In the genomic region with DNA sequence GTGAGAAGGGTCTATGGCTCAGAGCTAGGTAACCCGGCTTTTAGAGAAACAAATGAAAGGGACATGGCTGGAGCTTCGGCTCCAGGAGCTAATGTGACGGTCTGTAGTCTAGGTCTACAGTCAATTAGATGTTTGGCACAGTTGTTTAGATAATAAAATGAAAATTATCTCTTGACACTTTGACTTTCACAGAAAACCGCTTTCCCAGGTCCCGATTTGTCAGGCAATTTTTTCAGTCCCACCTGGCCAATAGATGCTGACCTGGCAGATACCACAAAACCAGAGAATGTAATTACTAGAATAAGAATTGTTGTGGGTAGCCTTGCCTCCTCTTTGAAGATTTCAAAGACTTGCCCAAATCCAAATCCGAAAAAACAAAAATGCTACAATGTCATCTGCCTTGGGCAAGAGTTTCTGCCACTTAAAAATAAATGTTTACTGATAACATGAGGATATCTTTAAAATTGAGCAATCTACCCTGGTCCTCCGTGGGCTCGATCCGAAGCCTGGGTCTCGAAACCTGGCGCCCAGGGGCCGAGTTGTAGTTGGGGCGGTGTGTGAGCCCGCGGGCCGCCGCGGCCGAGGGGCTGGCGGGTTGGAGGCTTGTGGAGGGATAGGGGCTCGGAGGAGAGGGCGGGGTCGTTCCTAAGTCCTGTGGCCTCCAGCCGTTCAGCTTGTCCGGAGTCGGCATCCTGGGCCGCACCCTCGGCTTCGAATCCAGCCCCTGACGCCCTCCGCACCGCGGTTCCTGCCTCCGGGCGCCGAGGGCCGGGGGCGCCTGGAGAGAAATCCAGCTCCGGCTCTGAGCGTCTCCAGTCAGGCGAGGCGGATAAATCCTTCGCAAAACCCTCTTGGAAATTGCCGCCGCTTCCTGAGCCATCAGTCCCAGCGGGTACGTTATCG, we compare ENCODE assay signal across 9 cellular contexts. TPM values are rescaled to one million over a fixed set of nuclear protein-coding genes. Genes with fewer than 3 reads are reported as not detected.
DNase-seq lines count a peak whose midpoint lies in the region; ATAC-seq and TF ChIP-seq lines count a peak whose summit lies in the region.
"Had no signal": no experiment of that assay in that cellular context is flagged by ENCODE, and none has a peak within 500 bp of the region (broad histone marks: within the 10 kb centered on the region; RNA-seq: fewer than 3 reads in every experiment).

No MANE protein-coding gene starts in this region.

- H3K9me3 Mint-ChIP-seq in activated T-cell treated with anti-CD3 and anti-CD28 coated beads, Interleukin-2, amount 50 U/mL, for 24 hours: no peaks in the 10 kb centered on the region
- no peaks in the 10 kb centered on the region for H3K9me3 Mint-ChIP-seq in stimulated activated memory B cell treated with anti-CD40 and anti-IgM and Interleukin-4, amounts not matched to agents 10 μg/mL and 1 μg/mL and 100 μg/mL, for 72 hours
- no peaks in the 10 kb centered on the region for H3K9me3 Mint-ChIP-seq in activated T-helper 1 cell treated with anti-CD3 and anti-CD28 coated beads, Interleukin-12 subunit alpha, Interleukin-12 subunit beta, Interleukin-2, Interleukin-4 antibody, amounts not matched to agents 30 ng/mL and 10 ng/mL and 1 ng/mL, durations not matched to agents 14 hours and 24 hours and 36 hours

- H3K9me3 ChIP-seq in iPS-18a (ENCODE audit: control insufficient read depth, low read depth, low read length): no peaks in the 10 kb centered on the region

- no peak overlapping the region for H3K27ac ChIP-seq in iPS-18a (ENCODE audit: low read length)

- peak overlapping the region; percentile 64 for H3K4me3 Mint-ChIP-seq in activated T-cell treated with anti-CD3 and anti-CD28 coated beads, Interleukin-2, amount 50 U/mL, for 24 hours
- peak overlapping the region; percentile 59 for H3K4me3 Mint-ChIP-seq in stimulated activated memory B cell treated with anti-CD40 and anti-IgM and Interleukin-4, amounts not matched to agents 10 μg/mL and 1 μg/mL and 100 μg/mL, for 72 hours
- no peak overlapping the region for H3K4me3 Mint-ChIP-seq in activated T-helper 1 cell treated with anti-CD3 and anti-CD28 coated beads, Interleukin-12 subunit alpha, Interleukin-12 subunit beta, Interleukin-2, Interleukin-4 antibody, amounts not matched to agents 30 ng/mL and 10 ng/mL and 1 ng/mL, durations not matched to agents 14 hours and 24 hours and 36 hours

- intact Hi-C loops in activated T-helper 1 cell treated with anti-CD3 and anti-CD28 coated beads, Interleukin-12 subunit alpha, Interleukin-12 subunit beta, Interleukin-2, Interleukin-4 antibody, amounts not matched to agents 30 ng/mL and 10 ng/mL and 1 ng/mL, durations not matched to agents 14 hours and 24 hours and 36 hours (cut with micrococcal nuclease): loop anchor here (10.0 kb wide), 1 partner anchor 375 kb away; the partner anchor contains the start of gene EGR4

- peaks cover 23% of the 10 kb centered on the region for H3K4me1 ChIP-seq in iPS-18a (ENCODE audit: control insufficient read depth, low read depth, low read length)

- no peak for DNase-seq in activated T-cell treated with anti-CD3 and anti-CD28 coated beads, Interleukin-2, amount 50 U/mL, for 24 hours
- DNase-seq in activated T-cell treated with anti-CD3 and anti-CD28 coated beads for 4 hours (no peak), GM19238 (ENCODE audit: insufficient read length, low spot score) (no peak)
- no peak for DNase-seq in activated T-helper 1 cell treated with anti-CD3 and anti-CD28 coated beads, Interleukin-12 subunit alpha, Interleukin-12 subunit beta, Interleukin-2, Interleukin-4 antibody, amounts not matched to agents 30 ng/mL and 10 ng/mL and 1 ng/mL, durations not matched to agents 14 hours and 24 hours and 36 hours (ENCODE audit: low spot score)
- DNase-seq: AML-193 had no signal

- ATAC-seq in SK-N-SH treated with all-trans-retinoic acid at 6 μM for 48 hours: 0 out of 3 replicates have a peak, but pooled peaks have one; percentile 1
- no peak for ATAC-seq in stimulated activated memory B cell treated with anti-CD40 and anti-IgM and Interleukin-4, amounts not matched to agents 10 μg/mL and 1 μg/mL and 100 μg/mL, for 72 hours
- no peak for ATAC-seq in HG02642 (IDR thresholded peaks at IDR 0.05; ENCODE audit: poor library complexity, unreplicated experiment)

- H3K36me3 Mint-ChIP-seq in activated T-cell treated with anti-CD3 and anti-CD28 coated beads, Interleukin-2, amount 50 U/mL, for 24 hours (ENCODE audit: low read depth): no peaks in the 10 kb centered on the region
- H3K36me3 Mint-ChIP-seq in stimulated activated memory B cell treated with anti-CD40 and anti-IgM and Interleukin-4, amounts not matched to agents 10 μg/mL and 1 μg/mL and 100 μg/mL, for 72 hours: no peaks in the 10 kb centered on the region
- peaks cover 4% of the 10 kb centered on the region for H3K36me3 Mint-ChIP-seq in activated T-helper 1 cell treated with anti-CD3 and anti-CD28 coated beads, Interleukin-12 subunit alpha, Interleukin-12 subunit beta, Interleukin-2, Interleukin-4 antibody, amounts not matched to agents 30 ng/mL and 10 ng/mL and 1 ng/mL, durations not matched to agents 14 hours and 24 hours and 36 hours (ENCODE audit: low read depth)

- no peak overlapping the region for H3K27ac Mint-ChIP-seq in activated T-cell treated with anti-CD3 and anti-CD28 coated beads, Interleukin-2, amount 50 U/mL, for 24 hours
- H3K27ac Mint-ChIP-seq in stimulated activated memory B cell treated with anti-CD40 and anti-IgM and Interleukin-4, amounts not matched to agents 10 μg/mL and 1 μg/mL and 100 μg/mL, for 72 hours: no peak overlapping the region
- H3K27ac Mint-ChIP-seq in activated T-helper 1 cell treated with anti-CD3 and anti-CD28 coated beads, Interleukin-12 subunit alpha, Interleukin-12 subunit beta, Interleukin-2, Interleukin-4 antibody, amounts not matched to agents 30 ng/mL and 10 ng/mL and 1 ng/mL, durations not matched to agents 14 hours and 24 hours and 36 hours: no peak overlapping the region

- H3K4me3 ChIP-seq in iPS-18a (ENCODE audit: low read length): peak overlapping the region; percentile 44

- H3K4me1 Mint-ChIP-seq in activated T-cell treated with anti-CD3 and anti-CD28 coated beads, Interleukin-2, amount 50 U/mL, for 24 hours (ENCODE audit: low read depth): peaks cover 45% of the 10 kb centered on the region
- peaks cover 35% of the 10 kb centered on the region for H3K4me1 Mint-ChIP-seq in stimulated activated memory B cell treated with anti-CD40 and anti-IgM and Interleukin-4, amounts not matched to agents 10 μg/mL and 1 μg/mL and 100 μg/mL, for 72 hours
- peaks cover 10% of the 10 kb centered on the region for H3K4me1 Mint-ChIP-seq in activated T-helper 1 cell treated with anti-CD3 and anti-CD28 coated beads, Interleukin-12 subunit alpha, Interleukin-12 subunit beta, Interleukin-2, Interleukin-4 antibody, amounts not matched to agents 30 ng/mL and 10 ng/mL and 1 ng/mL, durations not matched to agents 14 hours and 24 hours and 36 hours (ENCODE audit: low read depth)

- peaks cover 83% of the 10 kb centered on the region for H3K27me3 Mint-ChIP-seq in activated T-cell treated with anti-CD3 and anti-CD28 coated beads, Interleukin-2, amount 50 U/mL, for 24 hours
- peaks cover 88% of the 10 kb centered on the region for H3K27me3 Mint-ChIP-seq in stimulated activated memory B cell treated with anti-CD40 and anti-IgM and Interleukin-4, amounts not matched to agents 10 μg/mL and 1 μg/mL and 100 μg/mL, for 72 hours
- peaks cover 64% of the 10 kb centered on the region for H3K27me3 Mint-ChIP-seq in activated T-helper 1 cell treated with anti-CD3 and anti-CD28 coated beads, Interleukin-12 subunit alpha, Interleukin-12 subunit beta, Interleukin-2, Interleukin-4 antibody, amounts not matched to agents 30 ng/mL and 10 ng/mL and 1 ng/mL, durations not matched to agents 14 hours and 24 hours and 36 hours (ENCODE audit: insufficient read depth)

- H3K27me3 ChIP-seq in iPS-18a (ENCODE audit: control insufficient read depth, insufficient read depth, low read length): peaks cover 97% of the 10 kb centered on the region

- H3K36me3 ChIP-seq in iPS-18a (ENCODE audit: control insufficient read depth, low read depth, low read length): no peaks in the 10 kb centered on the region

- no peak overlapping the region for H3K9ac ChIP-seq in iPS-18a (ENCODE audit: low read length)

TF ChIP-seq in SK-N-SH treated with all-trans-retinoic acid at 6 μM for 48 hours, 23 proteins besides CTCF, POLR2A, EP300 and RAD21 (continues in another document):
- TF ChIP-seq ZNF8 (CRISPR knock-in tag; IDR thresholded peaks at IDR 0.05) (no peak), BACH2 (CRISPR knock-in tag; IDR thresholded peaks at IDR 0.05; ENCODE audit: borderline replicate concordance) (no peak), RARB (CRISPR knock-in tag; IDR thresholded peaks at IDR 0.05) (no peak), TCF4 (CRISPR knock-in tag; IDR thresholded peaks at IDR 0.05; ENCODE audit: borderline replicate concordance) (no peak), ZNF70 (CRISPR knock-in tag; IDR thresholded peaks at IDR 0.05) (no peak), PPARA (CRISPR knock-in tag; IDR thresholded peaks at IDR 0.05; ENCODE audit: borderline replicate concordance) (no peak), SNAI2 (CRISPR knock-in tag; IDR thresholded peaks at IDR 0.05) (no peak)
- TF ChIP-seq, protein P1, sequence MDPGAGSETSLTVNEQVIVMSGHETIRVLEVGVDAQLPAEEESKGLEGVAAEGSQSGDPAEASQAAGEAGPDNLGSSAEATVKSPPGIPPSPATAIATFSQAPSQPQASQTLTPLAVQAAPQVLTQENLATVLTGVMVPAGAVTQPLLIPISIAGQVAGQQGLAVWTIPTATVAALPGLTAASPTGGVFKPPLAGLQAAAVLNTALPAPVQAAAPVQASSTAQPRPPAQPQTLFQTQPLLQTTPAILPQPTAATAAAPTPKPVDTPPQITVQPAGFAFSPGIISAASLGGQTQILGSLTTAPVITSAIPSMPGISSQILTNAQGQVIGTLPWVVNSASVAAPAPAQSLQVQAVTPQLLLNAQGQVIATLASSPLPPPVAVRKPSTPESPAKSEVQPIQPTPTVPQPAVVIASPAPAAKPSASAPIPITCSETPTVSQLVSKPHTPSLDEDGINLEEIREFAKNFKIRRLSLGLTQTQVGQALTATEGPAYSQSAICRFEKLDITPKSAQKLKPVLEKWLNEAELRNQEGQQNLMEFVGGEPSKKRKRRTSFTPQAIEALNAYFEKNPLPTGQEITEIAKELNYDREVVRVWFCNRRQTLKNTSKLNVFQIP (CRISPR knock-in tag; IDR thresholded peaks at IDR 0.05; ENCODE audit: borderline replicate concordance, low read depth): no peak

RNA-seq across cellular contexts. Expression of gene EMX1, which starts 2.3 kb away (rescaled TPM):
- not detected in 2 replicates for total RNA-seq in activated T-helper 1 cell treated with anti-CD3 and anti-CD28 coated beads, Interleukin-12 subunit alpha, Interleukin-12 subunit beta, Interleukin-2, Interleukin-4 antibody, amounts not matched to agents 30 ng/mL and 10 ng/mL and 1 ng/mL, durations not matched to agents 14 hours and 24 hours and 36 hours

RNA-seq across cellular contexts. Expression of gene SPR, which starts 32.5 kb away (rescaled TPM):
- total RNA-seq in activated T-helper 1 cell treated with anti-CD3 and anti-CD28 coated beads, Interleukin-12 subunit alpha, Interleukin-12 subunit beta, Interleukin-2, Interleukin-4 antibody, amounts not matched to agents 30 ng/mL and 10 ng/mL and 1 ng/mL, durations not matched to agents 14 hours and 24 hours and 36 hours: 10.9 and 11.2 TPM in 2 replicates
